In genomic region chr7:106056513-106057203, GRCh38 we compare ENCODE assay signal across 8 cellular contexts. TPM values are rescaled to one million over a fixed set of nuclear protein-coding genes. Genes with fewer than 3 reads are reported as not detected.
DNase-seq lines count a peak whose midpoint lies in the region; ATAC-seq lines count a peak whose summit lies in the region.

No MANE protein-coding gene starts in this region.

- DNase-seq in C1 segment of cervical spinal cord (lab: John Stamatoyannopoulos, UW) = peak in 11 of 14 donors; percentile 33 to 63 (median 50)
- peak; percentile 58 for DNase-seq in NCI-H82 treated with DMSO at 0.1 percent for 48 hours (lab: John Stamatoyannopoulos, UW; ENCODE audit: unreplicated experiment)
- peak; percentile 76 for DNase-seq in activated CD4-positive, alpha-beta memory T cell treated with anti-CD3 and anti-CD28 coated beads, Interleukin-2, amount 10 ng/mL, durations not matched to agents 7 days and 5 days
- DNase-seq in effector CD8-positive, alpha-beta T cell (lab: John Stamatoyannopoulos, UW) = peak; percentile 49
- peak; percentile 85 for DNase-seq in midbrain (lab: John Stamatoyannopoulos, UW)
- peak; percentile 76 for DNase-seq in stimulated activated CD8-positive, alpha-beta memory T cell treated with anti-CD3 and anti-CD28 coated beads, Interleukin-4, amount 100 ng/mL, for 48 hours

- POLR2A ChIA-PET in activated CD4-positive, alpha-beta memory T cell treated with anti-CD3 and anti-CD28 coated beads, Interleukin-2, amount 10 ng/mL, durations not matched to agents 7 days and 5 days (lab: Charles Lee) = interaction anchor here (1.3 to 1.4 kb wide), 2 partner anchors 15 to 97 kb away, joined by 3 to 4 read pairs; no protein-coding TSS in a partner anchor

- no peaks in the 10 kb centered on the region for H3K9me3 Mint-ChIP-seq in activated CD4-positive, alpha-beta memory T cell treated with anti-CD3 and anti-CD28 coated beads, Interleukin-2, amount 10 ng/mL, durations not matched to agents 7 days and 5 days

- no peak overlapping the region for H3K27ac Mint-ChIP-seq in activated CD4-positive, alpha-beta memory T cell treated with anti-CD3 and anti-CD28 coated beads, Interleukin-2, amount 10 ng/mL, durations not matched to agents 7 days and 5 days

- H3K4me3 Mint-ChIP-seq in activated CD4-positive, alpha-beta memory T cell treated with anti-CD3 and anti-CD28 coated beads, Interleukin-2, amount 10 ng/mL, durations not matched to agents 7 days and 5 days = no peak overlapping the region

- H3K4me1 Mint-ChIP-seq in activated CD4-positive, alpha-beta memory T cell treated with anti-CD3 and anti-CD28 coated beads, Interleukin-2, amount 10 ng/mL, durations not matched to agents 7 days and 5 days = peaks cover 30% of the 10 kb centered on the region

- CTCF ChIA-PET in activated CD4-positive, alpha-beta memory T cell treated with anti-CD3 and anti-CD28 coated beads, Interleukin-2, amount 10 ng/mL, durations not matched to agents 7 days and 5 days (lab: Charles Lee) = interaction anchor here (0.6 to 7.9 kb wide), 10 partner anchors 10 to 110 kb away, joined by 3 to 138 read pairs (median 4); no protein-coding TSS in a partner anchor

- H3K36me3 Mint-ChIP-seq in activated CD4-positive, alpha-beta memory T cell treated with anti-CD3 and anti-CD28 coated beads, Interleukin-2, amount 10 ng/mL, durations not matched to agents 7 days and 5 days (ENCODE audit: low read depth) = no peaks in the 10 kb centered on the region

- H3K27me3 Mint-ChIP-seq in activated CD4-positive, alpha-beta memory T cell treated with anti-CD3 and anti-CD28 coated beads, Interleukin-2, amount 10 ng/mL, durations not matched to agents 7 days and 5 days = peaks cover 9% of the 10 kb centered on the region

- peak; percentile 45 for ATAC-seq in GM19324 (IDR thresholded peaks at IDR 0.05; ENCODE audit: low FRiP score, unreplicated experiment)
- ATAC-seq in HG03469 (IDR thresholded peaks at IDR 0.05; ENCODE audit: unreplicated experiment) = peak; percentile 26

RNA-seq across cellular contexts. Expression of gene SYPL1, which starts 55.5 kb away (rescaled TPM):
- total RNA-seq in activated CD4-positive, alpha-beta memory T cell treated with anti-CD3 and anti-CD28 coated beads, Interleukin-2, amount 10 ng/mL, durations not matched to agents 7 days and 5 days = 10 to 100 TPM; 37.5 to 38.8 TPM

Comparison
In these comparisons a context has a peak if more than half of its experiments do, and no peak if none do; other contexts are left out.
1. Peak in every context shown above with its lines: DNase-seq and ATAC-seq.